ENCODE assay signal across 8 cellular contexts in the genomic region with DNA sequence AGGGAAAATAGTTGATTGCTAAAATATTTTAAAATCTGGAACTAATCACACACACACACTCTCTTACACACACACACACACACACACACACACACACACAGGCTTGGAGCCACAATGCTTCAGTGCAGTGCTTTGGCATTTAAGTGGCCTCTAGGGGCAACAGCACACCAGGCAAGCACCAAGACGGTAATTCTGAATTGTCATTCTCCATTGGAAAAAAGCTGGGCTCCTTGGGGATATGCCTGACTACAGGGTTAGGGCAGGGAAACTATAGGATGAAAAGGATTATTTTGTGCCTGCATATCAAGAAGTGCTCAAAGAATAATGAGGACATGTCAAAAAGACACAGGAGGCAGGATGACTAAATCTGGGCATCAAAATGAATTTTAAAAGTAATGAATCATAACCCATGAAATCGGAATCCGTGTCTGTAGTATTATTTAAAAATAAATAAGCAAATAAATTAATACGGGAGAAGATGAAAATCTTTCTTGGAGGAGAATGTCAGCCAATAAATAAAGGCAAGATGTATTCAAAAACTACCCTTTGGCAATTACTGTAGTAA. TPM values are rescaled to one million over a fixed set of nuclear protein-coding genes. Genes with fewer than 3 reads are reported as not detected.
DNase-seq lines count a peak whose midpoint lies in the region; ATAC-seq and TF ChIP-seq lines count a peak whose summit lies in the region.

No MANE protein-coding gene starts in this region.

- H3K4me1 ChIP-seq in RWPE2 (ENCODE audit: insufficient read depth, poor library complexity, severe bottlenecking): no peaks in the 10 kb centered on the region
- H3K4me1 ChIP-seq in neural progenitor cell: peaks cover 21% of the 10 kb centered on the region

- no peak overlapping the region for H3K4me2 ChIP-seq in neural progenitor cell

- H3K4me1 Mint-ChIP-seq in neural progenitor cell: peaks cover 48% of the 10 kb centered on the region

- DNase-seq in Ammon's horn (ENCODE audit: low spot score) (peak; percentile 80), RWPE2 (ENCODE audit: low spot score) (no peak), fibroblast of gingiva (ENCODE audit: low read depth) (peak; percentile 88), neural progenitor cell (ENCODE audit: low spot score) (peak; percentile 66), ureter (ENCODE audit: low spot score) (no peak), KG1 (lab: John Stamatoyannopoulos, UW) (no peak)

- H3K27ac ChIP-seq in RWPE2 (ENCODE audit: poor library complexity, severe bottlenecking) (no peak overlapping the region), neural progenitor cell (no peak overlapping the region)

- peaks cover 6% of the 10 kb centered on the region for H3K27me3 Mint-ChIP-seq in neural progenitor cell (ENCODE audit: insufficient read depth, low read depth)

- no peak for TF ChIP-seq POLR2A in GM18505 (IDR thresholded peaks at IDR 0.05; ENCODE audit: borderline replicate concordance, extremely low read depth, insufficient read depth, insufficient read length)

- H3F3A ChIP-seq in neural progenitor cell (ENCODE audit: low read depth): peaks cover 3% of the 10 kb centered on the region

- H3K36me3 ChIP-seq in RWPE2 (ENCODE audit: low read depth) (0 out of 2 replicates have a peak, but pooled peaks cover 14% of the 10 kb centered on the region), neural progenitor cell (no peaks in the 10 kb centered on the region)

- peaks cover 50% of the 10 kb centered on the region for H3K36me3 Mint-ChIP-seq in neural progenitor cell

- no peaks in the 10 kb centered on the region for H3K79me2 ChIP-seq in neural progenitor cell (ENCODE audit: low read depth)

- H3K9me3 ChIP-seq in RWPE2 (ENCODE audit: severe bottlenecking) (no peaks in the 10 kb centered on the region), neural progenitor cell (ENCODE audit: low read depth) (no peaks in the 10 kb centered on the region)

- no peak overlapping the region for H3K4me3 Mint-ChIP-seq in neural progenitor cell

- peak; percentile 41 for TF ChIP-seq CTCF in RWPE2 (IDR thresholded peaks at IDR 0.05; ENCODE audit: poor library complexity, severe bottlenecking)
- TF ChIP-seq CTCF in neural progenitor cell (IDR thresholded peaks at IDR 0.05): peak; percentile 58

- H3K27me3 ChIP-seq in RWPE2 (ENCODE audit: insufficient read depth, poor library complexity, severe bottlenecking): no peaks in the 10 kb centered on the region
- H3K27me3 ChIP-seq in neural progenitor cell: no peaks in the 10 kb centered on the region

- H3K27ac Mint-ChIP-seq in neural progenitor cell: no peak overlapping the region

- no peak overlapping the region for H3K9ac ChIP-seq in neural progenitor cell

- no peaks in the 10 kb centered on the region for H3K9me3 Mint-ChIP-seq in neural progenitor cell

- no peaks in the 10 kb centered on the region for H4K20me1 ChIP-seq in neural progenitor cell (ENCODE audit: low read depth)

- ATAC-seq in GM18505 (IDR thresholded peaks at IDR 0.05; ENCODE audit: unreplicated experiment) (peak; percentile 21), HG03378 (IDR thresholded peaks at IDR 0.05; ENCODE audit: unreplicated experiment) (peak; percentile 6), RWPE2 (ENCODE audit: low read depth) (peak; percentile 46; the same call in 1 of the 3 replicates)

- H2AFZ ChIP-seq in neural progenitor cell (replicated peaks): no peak overlapping the region

- H3K4me3 ChIP-seq in RWPE2 (ENCODE audit: severe bottlenecking) (no peak overlapping the region), neural progenitor cell (no peak overlapping the region)

RNA-seq across cellular contexts. Expression of a gene that starts 30.4 kb away (rescaled TPM):
- total RNA-seq in neural progenitor cell (ENCODE audit: low replicate concordance) (not detected in 2 replicates), ureter (not detected)

Comparison
In these comparisons a context has a peak if more than half of its experiments do, and no peak if none do; other contexts are left out.
1. DNase-seq: peak in Ammon's horn (single experiment), fibroblast of gingiva (single experiment) and neural progenitor cell (single experiment); none in RWPE2 (single experiment), ureter (single experiment) and KG1 (single experiment).
2. Peak in every context shown above with its lines, with median percentiles within 50 percentile points of each other: ATAC-seq.